12 cellular contexts compared by ENCODE assay signal in genomic region chr9:78000221-78000620, GRCh38.
"Had no signal": no experiment of that assay in that cellular context is flagged by ENCODE, and none has a peak within 500 bp of the region (broad histone marks: within the 10 kb centered on the region; RNA-seq: fewer than 3 reads in every experiment).

No MANE protein-coding gene starts in this region.

- H3K36me3 ChIP-seq: esophagus muscularis mucosa, upper lobe of left lung had no signal

- H3K9me3 ChIP-seq: esophagus muscularis mucosa, upper lobe of left lung had no signal

- ATAC-seq: natural killer cell had no signal

- H3K27ac ChIP-seq: hepatocyte had no signal

- DNase-seq: activated CD4-positive, alpha-beta T cell treated with anti-CD3 and anti-CD28 coated beads, Interleukin-2, amount 50 U/mL, for 4 hours; aorta; cortex of kidney; effector CD4-positive, alpha-beta T cell; islet precursor cell; natural killer cell; stimulated activated CD4-positive, alpha-beta T cell treated with anti-CD3 and anti-CD28 coated beads, Interleukin-4, amount 100 ng/mL, for 24 hours; stimulated activated naive CD4-positive, alpha-beta T cell treated with Interleukin-2 at 50 U/mL for 16 hours; upper lobe of left lung had no signal

- H3K36me3 Mint-ChIP-seq: natural killer cell had no signal

- H3K9me3 Mint-ChIP-seq: activated T-helper 2 cell treated with anti-CD3 and anti-CD28 coated beads, Interferon-gamma antibody, Interleukin-2, Interleukin-4, amounts not matched to agents 10 μg/mL and 5 μg/mL and 100 μg/mL, durations not matched to agents 14 hours and 24 hours and 36 hours; natural killer cell had no signal

- H3K4me3 Mint-ChIP-seq: natural killer cell had no signal

- H3K27ac Mint-ChIP-seq: activated T-helper 2 cell treated with anti-CD3 and anti-CD28 coated beads, Interferon-gamma antibody, Interleukin-2, Interleukin-4, amounts not matched to agents 10 μg/mL and 5 μg/mL and 100 μg/mL, durations not matched to agents 14 hours and 24 hours and 36 hours; natural killer cell had no signal

- H3K27me3 ChIP-seq: esophagus muscularis mucosa, hepatocyte, upper lobe of left lung had no signal

- H3K4me3 ChIP-seq: esophagus muscularis mucosa, hepatocyte, upper lobe of left lung had no signal
